ENCODE assay signal across 8 cellular contexts in the genomic region with DNA sequence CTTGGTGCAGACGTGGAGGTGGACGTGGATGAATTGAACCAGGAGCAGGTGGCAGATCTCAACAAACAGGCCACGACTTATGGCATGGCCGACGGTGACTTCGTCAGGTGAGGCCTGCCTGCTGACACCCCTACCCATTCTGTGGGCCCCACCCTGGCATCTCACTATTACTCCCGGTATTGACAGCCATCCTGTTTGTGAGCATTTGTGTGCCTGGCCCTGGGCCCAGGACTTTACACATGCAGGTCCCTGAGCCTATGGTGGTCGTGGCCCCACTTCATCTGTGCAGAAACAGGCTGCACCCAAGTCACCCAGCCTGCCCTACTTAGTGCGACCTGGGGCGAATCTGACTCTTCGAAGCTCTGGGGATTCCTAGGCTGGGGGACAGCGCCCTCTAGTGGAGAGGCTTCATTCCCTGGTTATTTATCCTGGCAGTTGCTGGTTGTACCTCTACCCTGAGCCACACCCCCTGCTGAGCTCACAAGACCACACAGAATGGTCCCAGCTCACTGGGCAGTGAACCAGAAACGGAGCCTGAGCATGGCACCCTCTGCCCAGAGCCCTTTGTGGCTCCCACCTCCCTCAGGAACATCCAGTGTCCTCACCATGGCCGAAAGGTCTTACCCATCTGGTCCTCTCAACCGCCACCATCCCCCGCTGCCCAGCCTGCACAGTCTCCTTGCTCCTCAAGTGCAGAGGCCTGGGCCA. TPM values are rescaled to one million over a fixed set of nuclear protein-coding genes. Genes with fewer than 3 reads are reported as not detected.
DNase-seq lines count a peak whose midpoint lies in the region; ATAC-seq and TF ChIP-seq lines count a peak whose summit lies in the region.

No MANE protein-coding gene starts in this region.

- DNase-seq in NK-92 treated with Interleukin-12 subunit alpha and Interleukin-12 subunit beta, amount 100 ng/mL, for 24 hours (lab: John Stamatoyannopoulos, UW): peak; percentile 54
- DNase-seq in NK-92 (lab: John Stamatoyannopoulos, UW; ENCODE audit: unreplicated experiment) (no peak), NCI-H128 (lab: John Stamatoyannopoulos, UW; ENCODE audit: unreplicated experiment) (peak; percentile 19), T1000 (lab: John Stamatoyannopoulos, UW) (peak; percentile 55), right atrium auricular region (ENCODE audit: low spot score) (peak; percentile 73), sigmoid colon (peak; percentile 77)

- TF ChIP-seq CTCF in right atrium auricular region (IDR thresholded peaks at IDR 0.05): peak; percentile 71 to 94
- TF ChIP-seq CTCF in sigmoid colon (IDR thresholded peaks at IDR 0.05): peak; percentile 17 to 90 (median 72)

- TF ChIP-seq EP300 in sigmoid colon (IDR thresholded peaks at IDR 0.05): no peak

- intact Hi-C loops in sigmoid colon (cut with DNase I): no loop called here

- H3K27me3 ChIP-seq in right atrium auricular region (no peaks in the 10 kb centered on the region), sigmoid colon (no peaks in the 10 kb centered on the region)

- H3K36me3 ChIP-seq in right atrium auricular region: peaks cover 99% of the 10 kb centered on the region
- peaks cover 73 to 99% (median 85%) of the 10 kb centered on the region in 4 donors for H3K36me3 ChIP-seq in sigmoid colon

- 47 to 62% methylated on average over 16 of the region's 16 CpGs for WGBS in sigmoid colon, 2 donors

- no peak overlapping the region for H3K4me3 ChIP-seq in right atrium auricular region
- no peak overlapping the region for H3K4me3 ChIP-seq in sigmoid colon

- H3K27ac ChIP-seq in angular gyrus (ENCODE audit: low read depth, low read length): peak overlapping the region; percentile 59
- no peak overlapping the region for H3K27ac ChIP-seq in right atrium auricular region
- no peak overlapping the region for H3K27ac ChIP-seq in sigmoid colon

- H3K9me3 ChIP-seq in right atrium auricular region: no peaks in the 10 kb centered on the region
- no peaks in the 10 kb centered on the region for H3K9me3 ChIP-seq in sigmoid colon

- no peak for ATAC-seq in HG02642 (IDR thresholded peaks at IDR 0.05; ENCODE audit: poor library complexity, unreplicated experiment)

- TF ChIP-seq POLR2A in sigmoid colon (IDR thresholded peaks at IDR 0.05): no peak

- no peaks in the 10 kb centered on the region for H3K4me1 ChIP-seq in right atrium auricular region
- H3K4me1 ChIP-seq in sigmoid colon: no peaks in the 10 kb centered on the region

RNA-seq across cellular contexts. Expression of a gene that starts 16.9 kb away (rescaled TPM):
- total RNA-seq in right atrium auricular region (under 1 TPM in 1 of 2 donors, not detected in 1; 0.43 TPM), sigmoid colon (1 to 10 TPM in 1 of 4 donors, under 1 TPM in 1, not detected in 2; 0.41 to 1.2 TPM)
- 1 to 10 TPM; 2.8 to 5.4 (median 3.0) TPM for polyA plus RNA-seq in sigmoid colon

RNA-seq across cellular contexts. Expression of a gene that starts 19.6 kb away (rescaled TPM):
- total RNA-seq in right atrium auricular region (10 to 100 TPM; 11.3 to 20.0 TPM), sigmoid colon (10 to 100 TPM; 10.3 to 18.2 (median 16.2) TPM)
- polyA plus RNA-seq in sigmoid colon: 10 to 100 TPM; 27.0 to 31.2 (median 30.6) TPM

RNA-seq across cellular contexts. Expression of a gene that starts 20.6 kb away (rescaled TPM):
- total RNA-seq in right atrium auricular region: 10 to 100 TPM; 29.6 to 31.3 TPM
- total RNA-seq in sigmoid colon: 100 to 1,000 TPM in 1 of 4 donors, 10 to 100 TPM in 3; 61.9 to 157 (median 73.7) TPM
- 10 to 100 TPM; 19.0 to 70.8 (median 19.2) TPM for polyA plus RNA-seq in sigmoid colon

RNA-seq across cellular contexts. Expression of a gene that starts 33.6 kb away (rescaled TPM):
- total RNA-seq in right atrium auricular region (10 to 100 TPM; 21.7 to 22.9 TPM), sigmoid colon (10 to 100 TPM; 17.8 to 23.2 (median 19.9) TPM)
- 10 to 100 TPM; 21.6 to 32.5 (median 22.4) TPM for polyA plus RNA-seq in sigmoid colon

RNA-seq across cellular contexts. Expression of a gene that starts 58.1 kb away (rescaled TPM):
- total RNA-seq in right atrium auricular region (1 to 10 TPM; 1.3 to 3.1 TPM), sigmoid colon (10 to 100 TPM in 1 of 4 donors, 1 to 10 TPM in 3; 3.2 to 16.7 (median 4.1) TPM)
- polyA plus RNA-seq in sigmoid colon: 10 to 100 TPM; 21.0 to 50.2 (median 30.0) TPM
